13 cellular contexts compared by ENCODE assay signal in genomic region chr4:163913571-163913970, GRCh38.
"Had no signal": no experiment of that assay in that cellular context is flagged by ENCODE, and none has a peak within 500 bp of the region (broad histone marks: within the 10 kb centered on the region; RNA-seq: fewer than 3 reads in every experiment).

No MANE protein-coding gene starts in this region.

- ATAC-seq: foreskin keratinocyte; mucosa of descending colon; naive thymus-derived CD8-positive, alpha-beta T cell; pancreas had no signal

- DNase-seq: endodermal cell; erythroblast; foreskin keratinocyte; mucosa of descending colon; naive thymus-derived CD8-positive, alpha-beta T cell; occipital lobe; pancreas; sigmoid colon; stimulated activated CD4-positive, alpha-beta T cell treated with anti-CD3 and anti-CD28 coated beads, Interleukin-12 subunit alpha, Interleukin-12 subunit beta, amount 100 ng/mL, for 4 hours; stimulated activated naive CD4-positive, alpha-beta T cell treated with Interleukin-2 at 50 U/mL for 16 hours; thyroid gland had no signal

- FAIRE-seq: endothelial cell of umbilical vein, urothelium cell line had no signal
